Comparison of ENCODE assay signal across 12 cellular contexts in genomic region chr1:158371188-158371953, GRCh38. TPM values are rescaled to one million over a fixed set of nuclear protein-coding genes. Genes with fewer than 3 reads are reported as not detected.
A peak's percentile ranks its signal among the peaks of the same experiment; 100 is the strongest.
DNase-seq lines count a peak whose midpoint lies in the region; ATAC-seq and TF ChIP-seq lines count a peak whose summit lies in the region.
"Had no signal": no experiment of that assay in that cellular context is flagged by ENCODE, and none has a peak within 500 bp of the region (broad histone marks: within the 10 kb centered on the region; RNA-seq: fewer than 3 reads in every experiment).

No MANE protein-coding gene starts in this region.

- H3K9me2 ChIP-seq in OCI-LY7 (ENCODE audit: insufficient read depth, low read length) = no peaks in the 10 kb centered on the region

- no peaks in the 10 kb centered on the region for H3K27me3 ChIP-seq in tibial nerve
- H3K27me3 ChIP-seq: testis had no signal

- peak; percentile 97 for ATAC-seq in HG02759 (IDR thresholded peaks at IDR 0.05; ENCODE audit: unreplicated experiment)
- peak; percentile 100 for ATAC-seq in stimulated activated naive CD8-positive, alpha-beta T cell treated with anti-CD3 and anti-CD28 coated beads, Interleukin-15, Interleukin-2, amounts not matched to agents 100 U/mL and 50 U/mL, for 24 hours

- H3K4me2 ChIP-seq in OCI-LY7 (ENCODE audit: low read length) = no peak overlapping the region

- no peaks in the 10 kb centered on the region for H3K4me1 ChIP-seq in OCI-LY7 (ENCODE audit: insufficient read depth, low read length, poor library complexity, severe bottlenecking)
- H3K4me1 ChIP-seq in tibial nerve = no peaks in the 10 kb centered on the region
- H3K4me1 ChIP-seq: testis had no signal

- BruUV-seq in OCI-LY7 (replicated peaks; lab: Mats Ljungman, UMichigan) = no TSS peak

- H3K36me3 ChIP-seq in OCI-LY7 (ENCODE audit: insufficient read depth, low read length) (no peaks in the 10 kb centered on the region), tibial nerve (no peaks in the 10 kb centered on the region)

- no peak overlapping the region for H3K4me3 ChIP-seq in OCI-LY7 (ENCODE audit: low read depth, low read length, poor library complexity, severe bottlenecking)
- H3K4me3 ChIP-seq in tibial nerve = no peak overlapping the region
- H3K4me3 ChIP-seq: testis had no signal

- no peak for TF ChIP-seq POLR2A in tibial nerve (IDR thresholded peaks at IDR 0.05)

- POLR2A ChIA-PET in OCI-LY7 (lab: Charles Lee) = no interaction called here

- H3K9me3 ChIP-seq in OCI-LY7 (ENCODE audit: low read length) = no peaks in the 10 kb centered on the region
- peaks cover 0 to 35% (median 3%) of the 10 kb centered on the region in 4 donors for H3K9me3 ChIP-seq in tibial nerve
- H3K9me3 ChIP-seq: testis had no signal

- CTCF ChIA-PET in OCI-LY7 (lab: Charles Lee; ENCODE audit: unreplicated experiment) = no interaction called here

- no peak for TF ChIP-seq CTCF in OCI-LY7 (conservative IDR thresholded peaks at IDR 0.05; ENCODE audit: low read length)
- no peak for TF ChIP-seq CTCF in tibial nerve (IDR thresholded peaks at IDR 0.05)

- TF ChIP-seq EP300 in tibial nerve (IDR thresholded peaks at IDR 0.05) = no peak

- intact Hi-C loops in OCI-LY7 (cut with micrococcal nuclease; ENCODE audit: unreplicated experiment) = no loop called here

- no peak overlapping the region for H3K27ac ChIP-seq in OCI-LY7 (ENCODE audit: low read depth, low read length, poor library complexity, severe bottlenecking)
- H3K27ac ChIP-seq in tibial nerve = no peak overlapping the region
- H3K27ac ChIP-seq: testis had no signal

- no peaks in the 10 kb centered on the region for H3K79me2 ChIP-seq in OCI-LY7 (ENCODE audit: insufficient read depth, low read depth, low read length)

- DNase-seq in activated T-cell treated with anti-CD3 and anti-CD28 coated beads for 48 hours (ENCODE audit: low read depth) = peak; percentile 35
- DNase-seq in activated T-cell treated with anti-CD3 and anti-CD28 coated beads, Interleukin-2, amount 50 U/mL, for 1 hour = no peak
- peak; percentile 77 for DNase-seq in NK-92 treated with Interleukin-12 subunit alpha and Interleukin-12 subunit beta, amount 100 ng/mL, for 24 hours (lab: John Stamatoyannopoulos, UW)
- DNase-seq in stimulated activated naive CD8-positive, alpha-beta T cell treated with anti-CD3 and anti-CD28 coated beads, Interleukin-15, Interleukin-2, amounts not matched to agents 100 U/mL and 50 U/mL, for 24 hours = peak; percentile 54
- DNase-seq in OCI-LY7 (ENCODE audit: low spot score) = no peak
- DNase-seq in NCI-H1105 (lab: John Stamatoyannopoulos, UW) = no peak
- no peak for DNase-seq in tibial nerve (ENCODE audit: low spot score in 2 of 2)
- DNase-seq: caudate nucleus, HCEC 1CT, NCI-H2081, testis had no signal

- no peak overlapping the region for H2AFZ ChIP-seq in OCI-LY7 (ENCODE audit: low read length)

- H4K20me1 ChIP-seq in OCI-LY7 (ENCODE audit: insufficient read depth, low read length) = no peaks in the 10 kb centered on the region

- WGBS in tibial nerve, 2 donors = 77 to 78% methylated on average over 6 of the region's 6 CpGs

RNA-seq across cellular contexts. Expression of gene CD1E, which starts 17.7 kb away (rescaled TPM):
- not detected in 2 replicates for total RNA-seq in OCI-LY7 (2014; rRNA removed; shearing (Covaris generic))
- total RNA-seq in OCI-LY7 (2022) (not detected in 2 replicates), tibial nerve (1 to 10 TPM in 1 of 4 donors, not detected in 3; 1.4 TPM)

RNA-seq across cellular contexts. Expression of gene OR10T2, which starts 27.9 kb away (rescaled TPM):
- total RNA-seq in OCI-LY7 (2014; rRNA removed; shearing (Covaris generic)) = not detected in 2 replicates
- not detected in 2 replicates for total RNA-seq in OCI-LY7 (2022)
- total RNA-seq in tibial nerve = not detected

RNA-seq across cellular contexts. Expression of gene CD1B, which starts 40.0 kb away (rescaled TPM):
- not detected in 2 replicates for total RNA-seq in OCI-LY7 (2014; rRNA removed; shearing (Covaris generic))
- total RNA-seq in OCI-LY7 (2022) = not detected in 2 replicates
- not detected for total RNA-seq in tibial nerve
- total RNA-seq: testis had no signal

RNA-seq across cellular contexts. Expression of gene OR10K2, which starts 54.7 kb away (rescaled TPM):
- total RNA-seq in OCI-LY7 (2014; rRNA removed; shearing (Covaris generic)) = not detected in 2 replicates
- not detected in 2 replicates for total RNA-seq in OCI-LY7 (2022)
- total RNA-seq in tibial nerve = not detected
- total RNA-seq: testis had no signal

Comparison
In these comparisons a context has a peak if more than half of its experiments do, and no peak if none do; other contexts are left out.
1. DNase-seq: peak in activated T-cell treated with anti-CD3 and anti-CD28 coated beads for 48 hours (single experiment), NK-92 treated with Interleukin-12 subunit alpha and Interleukin-12 subunit beta, amount 100 ng/mL, for 24 hours (single experiment) and stimulated activated naive CD8-positive, alpha-beta T cell treated with anti-CD3 and anti-CD28 coated beads, Interleukin-15, Interleukin-2, amounts not matched to agents 100 U/mL and 50 U/mL, for 24 hours (single experiment); none in activated T-cell treated with anti-CD3 and anti-CD28 coated beads, Interleukin-2, amount 50 U/mL, for 1 hour (single experiment), OCI-LY7 (single experiment), NCI-H1105 (single experiment) and tibial nerve (0 of 2).